Comparison of ENCODE assay signal across 24 cellular contexts in genomic region chr4:53852343-53852742, GRCh38.
A peak's percentile ranks its signal among the peaks of the same experiment; 100 is the strongest.
DNase-seq lines count a peak whose midpoint lies in the region; ATAC-seq and TF ChIP-seq lines count a peak whose summit lies in the region.
"Had no signal": no experiment of that assay in that cellular context is flagged by ENCODE, and none has a peak within 500 bp of the region (broad histone marks: within the 10 kb centered on the region; RNA-seq: fewer than 3 reads in every experiment).

No MANE protein-coding gene starts in this region.

- TF ChIP-seq POLR2A in body of pancreas (IDR thresholded peaks at IDR 0.05) = no peak

- WGBS in body of pancreas, 2 donors = 48 to 58% methylated on average over 5 of the region's 5 CpGs

- ATAC-seq in body of pancreas = no peak
- ATAC-seq: activated T-cell treated with anti-CD3 and anti-CD28 coated beads, Interleukin-2, amount 50 U/mL, for 4 hours; left lobe of liver had no signal

- H3K4me1 Mint-ChIP-seq in osteocyte (ENCODE audit: unreplicated experiment) = peaks cover 75% of the 10 kb centered on the region
- H3K4me1 Mint-ChIP-seq in endothelial cell (ENCODE audit: unreplicated experiment) = no peaks in the 10 kb centered on the region
- H3K4me1 Mint-ChIP-seq: activated naive CD4-positive, alpha-beta T cell treated with anti-CD3 and anti-CD28 coated beads, Interleukin-2, amount 10 ng/mL, durations not matched to agents 7 days and 5 days; neural progenitor cell had no signal

- H3K27ac Mint-ChIP-seq in osteocyte (ENCODE audit: unreplicated experiment) (peak overlapping the region; percentile 95), endothelial cell (ENCODE audit: unreplicated experiment) (no peak overlapping the region)
- H3K27ac Mint-ChIP-seq: activated naive CD4-positive, alpha-beta T cell treated with anti-CD3 and anti-CD28 coated beads, Interleukin-2, amount 10 ng/mL, durations not matched to agents 7 days and 5 days; B cell; dendritic cell treated with granulocyte-macrophage colony-stimulating factor and Interleukin-4, amounts not matched to agents 40 ng/mL and 50 ng/mL, for 4 days; neural progenitor cell had no signal

- H3K4me3 ChIP-seq in foreskin fibroblast (ENCODE audit: low read depth in 1 of 2, low read length in 2 of 2) (no peak overlapping the region), body of pancreas (no peak overlapping the region)
- H3K4me3 ChIP-seq: ascending aorta, neural progenitor cell, prostate gland, upper lobe of left lung had no signal

- no peaks in the 10 kb centered on the region for H3K9me3 Mint-ChIP-seq in osteocyte (ENCODE audit: unreplicated experiment)
- H3K9me3 Mint-ChIP-seq in endothelial cell (ENCODE audit: unreplicated experiment) = no peaks in the 10 kb centered on the region
- H3K9me3 Mint-ChIP-seq: activated naive CD4-positive, alpha-beta T cell treated with anti-CD3 and anti-CD28 coated beads, Interleukin-2, amount 10 ng/mL, durations not matched to agents 7 days and 5 days; activated T-cell treated with anti-CD3 and anti-CD28 coated beads, Interleukin-2, amount 50 U/mL, for 4 hours; dendritic cell treated with granulocyte-macrophage colony-stimulating factor and Interleukin-4, amounts not matched to agents 40 ng/mL and 50 ng/mL, for 4 days; neural progenitor cell had no signal

- H3K36me3 ChIP-seq in body of pancreas (replicated peaks in 1 of 2; ENCODE audit: insufficient read depth in 1 of 2, low read depth in 2 of 2) = no peaks in the 10 kb centered on the region
- H3K36me3 ChIP-seq: ascending aorta, neural progenitor cell, prostate gland, upper lobe of left lung had no signal

- no peak for TF ChIP-seq CTCF in foreskin fibroblast (IDR thresholded peaks at IDR 0.05; ENCODE audit: low read depth, low read length)
- no peak for TF ChIP-seq CTCF in osteocyte (IDR thresholded peaks at IDR 0.05)
- TF ChIP-seq CTCF in endothelial cell (IDR thresholded peaks at IDR 0.05; ENCODE audit: unreplicated experiment) = no peak
- no peak for TF ChIP-seq CTCF in body of pancreas (IDR thresholded peaks at IDR 0.05)

- H3K4me3 Mint-ChIP-seq in osteocyte (ENCODE audit: unreplicated experiment) (peak overlapping the region; percentile 52), endothelial cell (ENCODE audit: unreplicated experiment) (no peak overlapping the region)
- H3K4me3 Mint-ChIP-seq: activated naive CD4-positive, alpha-beta T cell treated with anti-CD3 and anti-CD28 coated beads, Interleukin-2, amount 10 ng/mL, durations not matched to agents 7 days and 5 days; activated T-cell treated with anti-CD3 and anti-CD28 coated beads, Interleukin-2, amount 50 U/mL, for 4 hours; B cell; dendritic cell treated with granulocyte-macrophage colony-stimulating factor and Interleukin-4, amounts not matched to agents 40 ng/mL and 50 ng/mL, for 4 days; neural progenitor cell had no signal

- no peaks in the 10 kb centered on the region for H3K9me3 ChIP-seq in body of pancreas
- H3K9me3 ChIP-seq: ascending aorta, prostate gland, upper lobe of left lung had no signal

- intact Hi-C loops in body of pancreas (cut with DNase I) = no loop called here

- H3K4me1 ChIP-seq in body of pancreas = peaks cover 5% of the 10 kb centered on the region
- H3K4me1 ChIP-seq: ascending aorta, neural progenitor cell, prostate gland, upper lobe of left lung had no signal

- no peaks in the 10 kb centered on the region for H3K27me3 Mint-ChIP-seq in osteocyte (ENCODE audit: unreplicated experiment)
- no peaks in the 10 kb centered on the region for H3K27me3 Mint-ChIP-seq in endothelial cell (ENCODE audit: unreplicated experiment)
- H3K27me3 Mint-ChIP-seq: activated naive CD4-positive, alpha-beta T cell treated with anti-CD3 and anti-CD28 coated beads, Interleukin-2, amount 10 ng/mL, durations not matched to agents 7 days and 5 days; B cell; dendritic cell treated with granulocyte-macrophage colony-stimulating factor and Interleukin-4, amounts not matched to agents 40 ng/mL and 50 ng/mL, for 4 days had no signal

- no peaks in the 10 kb centered on the region for H3K36me3 Mint-ChIP-seq in osteocyte (ENCODE audit: unreplicated experiment)
- no peaks in the 10 kb centered on the region for H3K36me3 Mint-ChIP-seq in endothelial cell (ENCODE audit: low read depth, unreplicated experiment)
- H3K36me3 Mint-ChIP-seq: activated naive CD4-positive, alpha-beta T cell treated with anti-CD3 and anti-CD28 coated beads, Interleukin-2, amount 10 ng/mL, durations not matched to agents 7 days and 5 days; neural progenitor cell had no signal

- DNase-seq in GM04504 (ENCODE audit: low read depth) = peak; percentile 10
- DNase-seq in brain pericyte (ENCODE audit: low read depth, low spot score) = peak; percentile 86
- peak; percentile 40 to 61 for DNase-seq in foreskin fibroblast
- no peak for DNase-seq in osteocyte (ENCODE audit: extremely low spot score, unreplicated experiment)
- DNase-seq in endothelial cell (ENCODE audit: low spot score) = no peak
- no peak for DNase-seq in body of pancreas
- no peak for DNase-seq in stimulated activated CD4-positive, alpha-beta T cell treated with anti-CD3 and anti-CD28 coated beads, Interleukin-2, amount 100 ng/mL, for 48 hours
- no peak for DNase-seq in stimulated activated CD4-positive, alpha-beta T cell treated with anti-CD3 and anti-CD28 coated beads, Interleukin-4, amount 100 ng/mL, for 1 hour
- DNase-seq: activated naive CD4-positive, alpha-beta T cell treated with anti-CD3 and anti-CD28 coated beads, Interleukin-2, amount 10 ng/mL, durations not matched to agents 7 days and 5 days; activated T-cell treated with anti-CD3 and anti-CD28 coated beads, Interleukin-2, amount 50 U/mL, for 4 hours; COR-L47; NCI-H1105 treated with DMSO at 0.1 percent for 48 hours; NCI-H2107; NCI-H510A treated with DMSO at 0.1 percent for 48 hours; small intestine; T-helper 9 cell; upper lobe of left lung had no signal

- no peak overlapping the region for H3K27ac ChIP-seq in body of pancreas
- H3K27ac ChIP-seq: ascending aorta, HL-60, neural progenitor cell, prostate gland, upper lobe of left lung had no signal

- H3K27me3 ChIP-seq in body of pancreas = no peaks in the 10 kb centered on the region
- H3K27me3 ChIP-seq: ascending aorta, neural progenitor cell, upper lobe of left lung had no signal

Comparison
In these comparisons a context has a peak if more than half of its experiments do, and no peak if none do; other contexts are left out.
1. DNase-seq: peak in GM04504 (single experiment), brain pericyte (single experiment) and foreskin fibroblast (2 of 2); none in osteocyte (single experiment), endothelial cell (single experiment), body of pancreas (0 of 4), stimulated activated CD4-positive, alpha-beta T cell treated with anti-CD3 and anti-CD28 coated beads, Interleukin-2, amount 100 ng/mL, for 48 hours (0 of 2) and stimulated activated CD4-positive, alpha-beta T cell treated with anti-CD3 and anti-CD28 coated beads, Interleukin-4, amount 100 ng/mL, for 1 hour (single experiment).